Comparison of ENCODE assay signal across 1 cellular context in the genomic region with DNA sequence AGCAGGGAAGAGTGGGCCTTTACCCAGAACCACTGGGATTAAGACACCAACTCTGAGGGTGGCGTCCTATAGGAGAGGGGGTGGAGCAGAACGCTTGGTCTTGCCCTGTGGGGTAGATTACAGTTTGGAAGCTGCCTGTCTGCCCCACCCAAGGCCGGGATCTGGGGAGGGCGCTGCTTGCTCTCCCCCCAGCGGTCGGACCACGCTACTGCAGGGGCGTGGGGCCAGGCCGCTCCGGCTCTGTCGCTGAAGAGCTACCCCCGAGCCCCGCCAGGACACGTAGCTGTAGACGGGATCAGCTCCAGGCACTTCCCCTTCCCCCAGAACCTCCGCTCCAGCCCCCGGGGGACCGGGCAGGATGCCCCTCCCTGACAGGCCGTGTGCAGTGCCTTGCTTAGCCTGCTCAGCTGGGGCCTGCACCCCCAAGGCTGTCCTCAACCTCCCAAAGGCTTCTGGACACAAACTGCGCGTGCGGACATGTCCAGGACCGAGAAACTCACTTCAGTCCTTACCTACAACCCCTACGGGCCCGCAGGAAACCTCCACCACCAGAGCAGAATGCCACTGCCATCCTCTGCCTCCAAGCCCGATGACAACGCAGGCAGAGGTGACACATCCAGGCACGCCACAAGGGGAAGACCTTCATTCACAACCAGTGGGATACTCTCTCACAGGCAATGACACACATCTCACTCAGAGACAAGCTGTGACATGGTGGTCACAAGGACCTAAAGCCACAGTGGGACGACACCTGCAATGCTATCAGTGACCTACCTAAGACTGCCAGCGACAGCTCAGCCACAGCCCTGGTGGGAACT.
TF ChIP-seq lines count a peak whose summit lies in the region.

No MANE protein-coding gene starts in this region.

TF ChIP-seq in K562, 482 proteins besides CTCF, POLR2A, EP300 and RAD21 (continued from another document and continues in another):
- TF ChIP-seq, protein P1, sequence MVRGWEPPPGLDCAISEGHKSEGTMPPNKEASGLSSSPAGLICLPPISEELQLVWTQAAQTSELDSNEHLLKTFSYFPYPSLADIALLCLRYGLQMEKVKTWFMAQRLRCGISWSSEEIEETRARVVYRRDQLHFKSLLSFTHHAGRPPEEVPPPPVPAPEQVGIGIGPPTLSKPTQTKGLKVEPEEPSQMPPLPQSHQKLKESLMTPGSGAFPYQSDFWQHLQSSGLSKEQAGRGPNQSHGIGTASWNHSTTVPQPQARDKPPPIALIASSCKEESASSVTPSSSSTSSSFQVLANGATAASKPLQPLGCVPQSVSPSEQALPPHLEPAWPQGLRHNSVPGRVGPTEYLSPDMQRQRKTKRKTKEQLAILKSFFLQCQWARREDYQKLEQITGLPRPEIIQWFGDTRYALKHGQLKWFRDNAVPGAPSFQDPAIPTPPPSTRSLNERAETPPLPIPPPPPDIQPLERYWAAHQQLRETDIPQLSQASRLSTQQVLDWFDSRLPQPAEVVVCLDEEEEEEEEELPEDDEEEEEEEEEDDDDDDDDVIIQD (CRISPR knock-in tag; IDR thresholded peaks at IDR 0.05), result no peak
- TF ChIP-seq RFX7 (CRISPR knock-in tag; IDR thresholded peaks at IDR 0.05) (no peak), U2AF1 (optimal IDR thresholded peaks at IDR 0.05; ENCODE audit: low read depth, low read length) (no peak), MAFK (IDR thresholded peaks at IDR 0.05; ENCODE audit: low read length) (no peak), MBD2 (IDR thresholded peaks at IDR 0.05; ENCODE audit: borderline replicate concordance, low read depth) (no peak), SIX5 (IDR thresholded peaks at IDR 0.05; ENCODE audit: borderline replicate concordance in 1 of 2, insufficient read depth in 1 of 2, low read depth in 1 of 2, low read length in 2 of 2) (no peak), POLR3G (IDR thresholded peaks at IDR 0.05; ENCODE audit: extremely low read depth, insufficient read length, insufficient replicate concordance) (no peak), ARID1B (IDR thresholded peaks at IDR 0.05) (peak; percentile 48; the same call in 1 of the 2 replicates), POLR3A (IDR thresholded peaks at IDR 0.05; ENCODE audit: borderline replicate concordance, extremely low read depth, insufficient read depth, insufficient read length) (no peak), ELF4 (CRISPR knock-in tag; IDR thresholded peaks at IDR 0.05) (no peak), SMARCC2 (IDR thresholded peaks at IDR 0.05; ENCODE audit: low read depth) (no peak), ZNF263 (CRISPR knock-in tag; IDR thresholded peaks at IDR 0.05; ENCODE audit: borderline replicate concordance) (peak; percentile 81), ZNF197 (CRISPR knock-in tag; IDR thresholded peaks at IDR 0.05; ENCODE audit: low read depth) (no peak), CEBPB (tag; IDR thresholded peaks at IDR 0.05) (no peak), PHB2 (IDR thresholded peaks at IDR 0.05; ENCODE audit: low read depth) (no peak), SPI1 (IDR thresholded peaks at IDR 0.05; ENCODE audit: borderline replicate concordance, low read depth, low read length) (peak; percentile 83), GATA2 (CRISPR knock-in tag; IDR thresholded peaks at IDR 0.05) (no peak), RBM34 (IDR thresholded peaks at IDR 0.05; ENCODE audit: borderline replicate concordance, insufficient read depth, low read length) (no peak), ZKSCAN1 (IDR thresholded peaks at IDR 0.05; ENCODE audit: low read depth, low read length) (no peak), GABPB2 (CRISPR knock-in tag; conservative IDR thresholded peaks at IDR 0.05) (no peak), ZSCAN29 (IDR thresholded peaks at IDR 0.05) (no peak), CTBP1 (IDR thresholded peaks at IDR 0.05; ENCODE audit: borderline replicate concordance) (peak; percentile 85), KDM1A (IDR thresholded peaks at IDR 0.05) (no peak), EP400 (IDR thresholded peaks at IDR 0.05) (no peak), HLTF (IDR thresholded peaks at IDR 0.05) (0 out of 2 replicates have a peak, but pooled peaks have one; percentile 38), CREB1 (IDR thresholded peaks at IDR 0.05) (no peak), CREB1 (CRISPR knock-in tag; IDR thresholded peaks at IDR 0.05) (no peak), ZNF695 (CRISPR knock-in tag; IDR thresholded peaks at IDR 0.05) (no peak), SREBF2 (CRISPR knock-in tag; IDR thresholded peaks at IDR 0.05) (no peak), NEUROD1 (IDR thresholded peaks at IDR 0.05; ENCODE audit: borderline replicate concordance, low read depth, low read length, partially characterized antibody) (peak; percentile 13), MYC (IDR thresholded peaks at IDR 0.05; ENCODE audit: low read depth, low read length) (peak; percentile 63; the same call in 1 of the 2 replicates), MYC (CRISPR knock-in tag; IDR thresholded peaks at IDR 0.05; ENCODE audit: borderline replicate concordance, low read depth) (no peak), NFIC (IDR thresholded peaks at IDR 0.05) (no peak), PHB (CRISPR knock-in tag; IDR thresholded peaks at IDR 0.05) (no peak), CBX3 (IDR thresholded peaks at IDR 0.05; ENCODE audit: borderline replicate concordance in 1 of 2, low read length in 2 of 2) (peak in 1 of 2 experiments; percentile 61; a peak in 1 of 3 replicates), NCOA2 (IDR thresholded peaks at IDR 0.05; ENCODE audit: partially characterized antibody in 2 of 2) (no peak), E2F3 (CRISPR knock-in tag; IDR thresholded peaks at IDR 0.05) (0 out of 2 replicates have a peak, but pooled peaks have one; percentile 33), ZC3H8 (IDR thresholded peaks at IDR 0.05) (no peak), ATF1 (CRISPR knock-in tag; IDR thresholded peaks at IDR 0.05) (no peak), ATF1 (tag; IDR thresholded peaks at IDR 0.05) (peak; percentile 63), ZNF436 (CRISPR knock-in tag; IDR thresholded peaks at IDR 0.05) (no peak), DMBX1 (CRISPR knock-in tag; IDR thresholded peaks at IDR 0.05; ENCODE audit: borderline replicate concordance) (no peak), MEIS2 (IDR thresholded peaks at IDR 0.05; ENCODE audit: partially characterized antibody) (no peak), CREBBP (IDR thresholded peaks at IDR 0.05; ENCODE audit: low read depth, low read length) (no peak), NR2F6 (CRISPR knock-in tag; IDR thresholded peaks at IDR 0.05) (no peak), GATAD2A (IDR thresholded peaks at IDR 0.05) (no peak; the same call in 1 of the 2 replicates), RBBP5 (IDR thresholded peaks at IDR 0.05; ENCODE audit: borderline replicate concordance, insufficient read depth, low read length, poor library complexity, severe bottlenecking) (no peak), SMARCE1 (IDR thresholded peaks at IDR 0.05) (peak; percentile 21; the same call in 1 of the 2 replicates), GTF2F1 (IDR thresholded peaks at IDR 0.05; ENCODE audit: low read depth, low read length) (no peak), ZNF551 (CRISPR knock-in tag; IDR thresholded peaks at IDR 0.05) (no peak), XRCC5 (IDR thresholded peaks at IDR 0.05; ENCODE audit: low read depth, low read length) (peak; percentile 60; the same call in 1 of the 2 replicates), NCOA1 (IDR thresholded peaks at IDR 0.05; ENCODE audit: low read depth) (no peak), BMI1 (IDR thresholded peaks at IDR 0.05; ENCODE audit: low read length) (no peak), SP1 (CRISPR knock-in tag; IDR thresholded peaks at IDR 0.05) (no peak), TARDBP (IDR thresholded peaks at IDR 0.05) (no peak)
- TF ChIP-seq, protein P2, sequence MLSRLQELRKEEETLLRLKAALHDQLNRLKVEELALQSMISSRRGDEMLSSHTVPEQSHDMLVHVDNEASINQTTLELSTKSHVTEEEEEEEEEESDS (CRISPR knock-in tag; IDR thresholded peaks at IDR 0.05), result no peak
- TF ChIP-seq, protein P3, sequence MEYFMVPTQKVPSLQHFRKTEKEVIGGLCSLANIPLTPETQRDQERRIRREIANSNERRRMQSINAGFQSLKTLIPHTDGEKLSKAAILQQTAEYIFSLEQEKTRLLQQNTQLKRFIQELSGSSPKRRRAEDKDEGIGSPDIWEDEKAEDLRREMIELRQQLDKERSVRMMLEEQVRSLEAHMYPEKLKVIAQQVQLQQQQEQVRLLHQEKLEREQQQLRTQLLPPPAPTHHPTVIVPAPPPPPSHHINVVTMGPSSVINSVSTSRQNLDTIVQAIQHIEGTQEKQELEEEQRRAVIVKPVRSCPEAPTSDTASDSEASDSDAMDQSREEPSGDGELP (CRISPR knock-in tag; IDR thresholded peaks at IDR 0.05; ENCODE audit: borderline replicate concordance), result peak; percentile 74; the same call in 1 of the 2 replicates
- TF ChIP-seq, protein P4, sequence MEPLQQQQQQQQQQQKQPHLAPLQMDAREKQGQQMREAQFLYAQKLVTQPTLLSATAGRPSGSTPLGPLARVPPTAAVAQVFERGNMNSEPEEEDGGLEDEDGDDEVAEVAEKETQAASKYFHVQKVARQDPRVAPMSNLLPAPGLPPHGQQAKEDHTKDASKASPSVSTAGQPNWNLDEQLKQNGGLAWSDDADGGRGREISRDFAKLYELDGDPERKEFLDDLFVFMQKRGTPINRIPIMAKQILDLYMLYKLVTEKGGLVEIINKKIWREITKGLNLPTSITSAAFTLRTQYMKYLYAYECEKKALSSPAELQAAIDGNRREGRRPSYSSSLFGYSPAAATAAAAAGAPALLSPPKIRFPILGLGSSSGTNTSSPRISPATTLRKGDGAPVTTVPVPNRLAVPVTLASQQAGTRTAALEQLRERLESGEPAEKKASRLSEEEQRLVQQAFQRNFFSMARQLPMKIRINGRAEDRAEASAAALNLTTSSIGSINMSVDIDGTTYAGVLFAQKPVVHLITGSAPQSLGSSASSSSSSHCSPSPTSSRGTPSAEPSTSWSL (CRISPR knock-in tag; IDR thresholded peaks at IDR 0.05; ENCODE audit: borderline replicate concordance), result 0 out of 2 replicates have a peak, but pooled peaks have one; percentile 65
- TF ChIP-seq, protein P5, sequence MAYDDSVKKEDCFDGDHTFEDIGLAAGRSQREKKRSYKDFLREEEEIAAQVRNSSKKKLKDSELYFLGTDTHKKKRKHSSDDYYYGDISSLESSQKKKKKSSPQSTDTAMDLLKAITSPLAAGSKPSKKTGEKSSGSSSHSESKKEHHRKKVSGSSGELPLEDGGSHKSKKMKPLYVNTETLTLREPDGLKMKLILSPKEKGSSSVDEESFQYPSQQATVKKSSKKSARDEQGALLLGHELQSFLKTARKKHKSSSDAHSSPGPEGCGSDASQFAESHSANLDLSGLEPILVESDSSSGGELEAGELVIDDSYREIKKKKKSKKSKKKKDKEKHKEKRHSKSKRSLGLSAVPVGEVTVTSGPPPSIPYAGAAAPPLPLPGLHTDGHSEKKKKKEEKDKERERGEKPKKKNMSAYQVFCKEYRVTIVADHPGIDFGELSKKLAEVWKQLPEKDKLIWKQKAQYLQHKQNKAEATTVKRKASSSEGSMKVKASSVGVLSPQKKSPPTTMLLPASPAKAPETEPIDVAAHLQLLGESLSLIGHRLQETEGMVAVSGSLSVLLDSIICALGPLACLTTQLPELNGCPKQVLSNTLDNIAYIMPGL (CRISPR knock-in tag; IDR thresholded peaks at IDR 0.05), result 0 out of 2 replicates have a peak, but pooled peaks have one; percentile 49
- TF ChIP-seq, protein P6, sequence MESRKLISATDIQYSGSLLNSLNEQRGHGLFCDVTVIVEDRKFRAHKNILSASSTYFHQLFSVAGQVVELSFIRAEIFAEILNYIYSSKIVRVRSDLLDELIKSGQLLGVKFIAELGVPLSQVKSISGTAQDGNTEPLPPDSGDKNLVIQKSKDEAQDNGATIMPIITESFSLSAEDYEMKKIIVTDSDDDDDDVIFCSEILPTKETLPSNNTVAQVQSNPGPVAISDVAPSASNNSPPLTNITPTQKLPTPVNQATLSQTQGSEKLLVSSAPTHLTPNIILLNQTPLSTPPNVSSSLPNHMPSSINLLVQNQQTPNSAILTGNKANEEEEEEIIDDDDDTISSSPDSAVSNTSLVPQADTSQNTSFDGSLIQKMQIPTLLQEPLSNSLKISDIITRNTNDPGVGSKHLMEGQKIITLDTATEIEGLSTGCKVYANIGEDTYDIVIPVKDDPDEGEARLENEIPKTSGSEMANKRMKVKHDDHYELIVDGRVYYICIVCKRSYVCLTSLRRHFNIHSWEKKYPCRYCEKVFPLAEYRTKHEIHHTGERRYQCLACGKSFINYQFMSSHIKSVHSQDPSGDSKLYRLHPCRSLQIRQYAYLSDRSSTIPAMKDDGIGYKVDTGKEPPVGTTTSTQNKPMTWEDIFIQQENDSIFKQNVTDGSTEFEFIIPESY (CRISPR knock-in tag; IDR thresholded peaks at IDR 0.05), result peak; percentile 65
- TF ChIP-seq, protein P7, sequence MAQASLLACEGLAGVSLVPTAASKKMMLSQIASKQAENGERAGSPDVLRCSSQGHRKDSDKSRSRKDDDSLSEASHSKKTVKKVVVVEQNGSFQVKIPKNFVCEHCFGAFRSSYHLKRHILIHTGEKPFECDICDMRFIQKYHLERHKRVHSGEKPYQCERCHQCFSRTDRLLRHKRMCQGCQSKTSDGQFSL (CRISPR knock-in tag; IDR thresholded peaks at IDR 0.05), result peak; percentile 93
- TF ChIP-seq, protein P7 (tag; IDR thresholded peaks at IDR 0.05), result peak in 1 of 2 experiments; percentile 38; a peak in 1 of 4 replicates
- TF ChIP-seq, protein P8, sequence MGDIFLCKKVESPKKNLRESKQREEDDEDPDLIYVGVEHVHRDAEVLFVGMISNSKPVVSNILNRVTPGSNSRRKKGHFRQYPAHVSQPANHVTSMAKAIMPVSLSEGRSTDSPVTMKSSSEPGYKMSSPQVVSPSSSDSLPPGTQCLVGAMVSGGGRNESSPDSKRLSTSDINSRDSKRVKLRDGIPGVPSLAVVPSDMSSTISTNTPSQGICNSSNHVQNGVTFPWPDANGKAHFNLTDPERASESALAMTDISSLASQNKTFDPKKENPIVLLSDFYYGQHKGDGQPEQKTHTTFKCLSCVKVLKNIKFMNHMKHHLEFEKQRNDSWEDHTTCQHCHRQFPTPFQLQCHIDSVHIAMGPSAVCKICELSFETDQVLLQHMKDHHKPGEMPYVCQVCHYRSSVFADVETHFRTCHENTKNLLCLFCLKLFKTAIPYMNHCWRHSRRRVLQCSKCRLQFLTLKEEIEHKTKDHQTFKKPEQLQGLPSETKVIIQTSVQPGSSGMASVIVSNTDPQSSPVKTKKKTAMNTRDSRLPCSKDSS (IDR thresholded peaks at IDR 0.05; ENCODE audit: low read depth, partially characterized antibody), result no peak
- TF ChIP-seq, protein P9, sequence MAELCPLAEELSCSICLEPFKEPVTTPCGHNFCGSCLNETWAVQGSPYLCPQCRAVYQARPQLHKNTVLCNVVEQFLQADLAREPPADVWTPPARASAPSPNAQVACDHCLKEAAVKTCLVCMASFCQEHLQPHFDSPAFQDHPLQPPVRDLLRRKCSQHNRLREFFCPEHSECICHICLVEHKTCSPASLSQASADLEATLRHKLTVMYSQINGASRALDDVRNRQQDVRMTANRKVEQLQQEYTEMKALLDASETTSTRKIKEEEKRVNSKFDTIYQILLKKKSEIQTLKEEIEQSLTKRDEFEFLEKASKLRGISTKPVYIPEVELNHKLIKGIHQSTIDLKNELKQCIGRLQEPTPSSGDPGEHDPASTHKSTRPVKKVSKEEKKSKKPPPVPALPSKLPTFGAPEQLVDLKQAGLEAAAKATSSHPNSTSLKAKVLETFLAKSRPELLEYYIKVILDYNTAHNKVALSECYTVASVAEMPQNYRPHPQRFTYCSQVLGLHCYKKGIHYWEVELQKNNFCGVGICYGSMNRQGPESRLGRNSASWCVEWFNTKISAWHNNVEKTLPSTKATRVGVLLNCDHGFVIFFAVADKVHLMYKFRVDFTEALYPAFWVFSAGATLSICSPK (IDR thresholded peaks at IDR 0.05; ENCODE audit: borderline replicate concordance), result no peak
